15 cellular contexts compared by ENCODE assay signal in the genomic region with DNA sequence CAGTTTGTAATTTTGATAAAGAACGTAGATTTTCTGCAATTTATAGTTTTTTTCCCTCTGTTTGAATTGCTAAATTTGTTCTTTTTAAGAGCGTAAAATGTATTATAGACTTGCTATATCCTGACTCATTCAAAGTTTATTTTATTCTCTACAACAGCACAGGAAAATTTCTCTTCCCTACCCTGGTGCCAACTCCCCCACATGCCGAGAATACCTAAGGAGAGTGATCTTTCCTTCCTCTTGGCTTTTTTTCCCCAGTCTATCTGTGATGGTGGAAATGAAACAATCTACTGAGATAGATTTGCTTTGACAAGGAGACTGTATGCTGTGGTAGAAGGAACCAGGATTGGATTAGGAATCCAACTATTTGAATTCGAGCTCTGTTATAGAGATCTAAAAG.
"Had no signal": no experiment of that assay in that cellular context is flagged by ENCODE, and none has a peak within 500 bp of the region (broad histone marks: within the 10 kb centered on the region; RNA-seq: fewer than 3 reads in every experiment).

No MANE protein-coding gene starts in this region.

- DNase-seq: activated CD4-positive, alpha-beta memory T cell treated with anti-CD3 and anti-CD28 coated beads, Interleukin-2, amount 10 ng/mL, durations not matched to agents 7 days and 5 days; activated CD4-positive, alpha-beta T cell treated with anti-CD3 and anti-CD28 coated beads for 4 hours; activated effector memory CD4-positive, alpha-beta T cell treated with Interleukin-2 at 50 U/mL for 16 hours; activated T-cell treated with anti-CD3 and anti-CD28 coated beads, Interleukin-2, amount 50 U/mL, for 24 hours; adrenal gland; colonic mucosa; foreskin melanocyte; heart left ventricle; left colon; midbrain; pancreas; sigmoid colon; T-helper 17 cell had no signal

- ATAC-seq: heart left ventricle; left colon; pancreas; stimulated activated effector memory CD8-positive, alpha-beta T cell treated with anti-CD3 and anti-CD28 coated beads, Interleukin-12 subunit alpha, Interleukin-12 subunit beta, amount 100 ng/mL, for 72 hours; T-helper 17 cell had no signal

- FAIRE-seq: endometrium, pancreas had no signal
